In the genomic region with DNA sequence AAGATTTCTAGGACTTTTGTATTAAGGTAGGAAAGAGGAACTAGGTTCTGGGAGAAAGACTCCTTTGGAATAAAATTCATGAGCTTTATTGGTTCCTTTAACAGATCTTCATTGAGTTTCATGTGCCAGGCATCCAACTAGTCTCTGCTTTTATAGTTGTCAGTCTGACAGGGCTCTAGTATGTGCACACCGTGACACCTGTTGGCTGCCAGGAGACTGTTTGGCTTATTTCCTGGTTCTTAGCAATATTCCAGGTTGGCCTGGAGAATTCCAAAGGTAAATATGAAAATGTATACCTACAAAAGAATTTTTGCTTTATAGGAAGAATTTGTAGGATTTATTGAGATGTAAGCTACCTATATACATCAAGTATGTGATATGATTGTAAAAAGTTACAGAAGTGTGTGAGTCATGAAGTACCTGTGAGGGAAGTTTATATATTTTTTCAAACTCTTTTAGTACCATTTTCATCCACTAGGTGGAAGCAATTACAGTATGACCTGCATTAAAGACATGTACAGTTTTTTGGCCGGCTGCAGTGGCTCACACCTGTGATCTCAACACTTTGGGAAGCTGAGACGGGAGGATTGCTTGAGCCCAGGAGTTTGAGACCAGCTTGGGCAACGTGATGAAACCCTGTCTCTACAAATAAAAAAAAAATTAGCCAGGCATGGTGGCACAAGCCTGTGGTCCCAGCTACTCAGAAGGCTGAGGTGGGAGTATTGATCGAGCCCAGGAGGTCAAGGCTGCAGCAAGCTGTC, we compare ENCODE assay signal across 1 cellular context.
TF ChIP-seq lines count a peak whose summit lies in the region.

No MANE protein-coding gene starts in this region.

TF ChIP-seq in K562, 482 proteins besides CTCF, POLR2A, EP300 and RAD21:
- TF ChIP-seq SMC3 (conservative IDR thresholded peaks at IDR 0.05; ENCODE audit: insufficient read depth, low read depth, low read length) (0 out of 2 replicates have a peak, but pooled peaks have one; percentile 34), ZBTB8A (IDR thresholded peaks at IDR 0.05; ENCODE audit: partially characterized antibody) (no peak)
- TF ChIP-seq, protein P1, sequence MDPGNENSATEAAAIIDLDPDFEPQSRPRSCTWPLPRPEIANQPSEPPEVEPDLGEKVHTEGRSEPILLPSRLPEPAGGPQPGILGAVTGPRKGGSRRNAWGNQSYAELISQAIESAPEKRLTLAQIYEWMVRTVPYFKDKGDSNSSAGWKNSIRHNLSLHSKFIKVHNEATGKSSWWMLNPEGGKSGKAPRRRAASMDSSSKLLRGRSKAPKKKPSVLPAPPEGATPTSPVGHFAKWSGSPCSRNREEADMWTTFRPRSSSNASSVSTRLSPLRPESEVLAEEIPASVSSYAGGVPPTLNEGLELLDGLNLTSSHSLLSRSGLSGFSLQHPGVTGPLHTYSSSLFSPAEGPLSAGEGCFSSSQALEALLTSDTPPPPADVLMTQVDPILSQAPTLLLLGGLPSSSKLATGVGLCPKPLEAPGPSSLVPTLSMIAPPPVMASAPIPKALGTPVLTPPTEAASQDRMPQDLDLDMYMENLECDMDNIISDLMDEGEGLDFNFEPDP (CRISPR knock-in tag; IDR thresholded peaks at IDR 0.05): no peak
TF ChIP-seq in K562: peak in this region for 1.
